In genomic region chr10:71939861-71940474, GRCh38 we compare ENCODE assay signal across 1 cellular context.
TF ChIP-seq lines count a peak whose summit lies in the region.

No MANE protein-coding gene starts in this region.

TF ChIP-seq in GM23338, 12 proteins besides CTCF, POLR2A, EP300 and RAD21 (continued from another document):
- TF ChIP-seq REST (IDR thresholded peaks at IDR 0.05; ENCODE audit: unreplicated experiment) (no peak), EZH2phosphoT487 (IDR thresholded peaks at IDR 0.05; ENCODE audit: unreplicated experiment) (no peak), STAT1 (IDR thresholded peaks at IDR 0.05; ENCODE audit: unreplicated experiment) (no peak), NANOG (IDR thresholded peaks at IDR 0.05; ENCODE audit: borderline replicate concordance) (no peak), ETS1 (IDR thresholded peaks at IDR 0.05) (no peak), CREB1 (CRISPR knock-in tag; IDR thresholded peaks at IDR 0.05; ENCODE audit: low read depth) (no peak)
